In the genomic region with DNA sequence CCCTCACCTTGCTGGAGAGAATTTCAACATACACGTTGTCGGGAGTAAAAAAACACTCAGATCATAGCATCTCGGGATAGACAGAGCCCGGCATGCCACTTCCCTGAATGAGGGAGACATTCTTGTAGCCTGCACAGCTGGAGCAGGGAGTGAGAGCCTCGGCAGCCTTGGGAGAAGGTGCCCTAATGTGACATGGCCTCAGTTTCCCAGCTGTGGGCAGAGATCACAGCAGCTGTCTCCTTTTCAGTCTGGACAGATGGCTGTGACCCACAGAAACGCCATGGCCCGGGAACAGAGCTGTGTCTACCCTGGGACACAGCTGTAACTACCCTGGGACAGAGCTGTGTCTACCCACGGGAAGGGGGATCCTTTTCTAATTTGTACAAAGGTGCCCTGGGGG, we compare ENCODE assay signal across 1 cellular context.
TF ChIP-seq lines count a peak whose summit lies in the region.

No MANE protein-coding gene starts in this region.

TF ChIP-seq in HepG2, 621 proteins besides CTCF, POLR2A, EP300 and RAD21 (continued from another document):
- TF ChIP-seq, protein P1, sequence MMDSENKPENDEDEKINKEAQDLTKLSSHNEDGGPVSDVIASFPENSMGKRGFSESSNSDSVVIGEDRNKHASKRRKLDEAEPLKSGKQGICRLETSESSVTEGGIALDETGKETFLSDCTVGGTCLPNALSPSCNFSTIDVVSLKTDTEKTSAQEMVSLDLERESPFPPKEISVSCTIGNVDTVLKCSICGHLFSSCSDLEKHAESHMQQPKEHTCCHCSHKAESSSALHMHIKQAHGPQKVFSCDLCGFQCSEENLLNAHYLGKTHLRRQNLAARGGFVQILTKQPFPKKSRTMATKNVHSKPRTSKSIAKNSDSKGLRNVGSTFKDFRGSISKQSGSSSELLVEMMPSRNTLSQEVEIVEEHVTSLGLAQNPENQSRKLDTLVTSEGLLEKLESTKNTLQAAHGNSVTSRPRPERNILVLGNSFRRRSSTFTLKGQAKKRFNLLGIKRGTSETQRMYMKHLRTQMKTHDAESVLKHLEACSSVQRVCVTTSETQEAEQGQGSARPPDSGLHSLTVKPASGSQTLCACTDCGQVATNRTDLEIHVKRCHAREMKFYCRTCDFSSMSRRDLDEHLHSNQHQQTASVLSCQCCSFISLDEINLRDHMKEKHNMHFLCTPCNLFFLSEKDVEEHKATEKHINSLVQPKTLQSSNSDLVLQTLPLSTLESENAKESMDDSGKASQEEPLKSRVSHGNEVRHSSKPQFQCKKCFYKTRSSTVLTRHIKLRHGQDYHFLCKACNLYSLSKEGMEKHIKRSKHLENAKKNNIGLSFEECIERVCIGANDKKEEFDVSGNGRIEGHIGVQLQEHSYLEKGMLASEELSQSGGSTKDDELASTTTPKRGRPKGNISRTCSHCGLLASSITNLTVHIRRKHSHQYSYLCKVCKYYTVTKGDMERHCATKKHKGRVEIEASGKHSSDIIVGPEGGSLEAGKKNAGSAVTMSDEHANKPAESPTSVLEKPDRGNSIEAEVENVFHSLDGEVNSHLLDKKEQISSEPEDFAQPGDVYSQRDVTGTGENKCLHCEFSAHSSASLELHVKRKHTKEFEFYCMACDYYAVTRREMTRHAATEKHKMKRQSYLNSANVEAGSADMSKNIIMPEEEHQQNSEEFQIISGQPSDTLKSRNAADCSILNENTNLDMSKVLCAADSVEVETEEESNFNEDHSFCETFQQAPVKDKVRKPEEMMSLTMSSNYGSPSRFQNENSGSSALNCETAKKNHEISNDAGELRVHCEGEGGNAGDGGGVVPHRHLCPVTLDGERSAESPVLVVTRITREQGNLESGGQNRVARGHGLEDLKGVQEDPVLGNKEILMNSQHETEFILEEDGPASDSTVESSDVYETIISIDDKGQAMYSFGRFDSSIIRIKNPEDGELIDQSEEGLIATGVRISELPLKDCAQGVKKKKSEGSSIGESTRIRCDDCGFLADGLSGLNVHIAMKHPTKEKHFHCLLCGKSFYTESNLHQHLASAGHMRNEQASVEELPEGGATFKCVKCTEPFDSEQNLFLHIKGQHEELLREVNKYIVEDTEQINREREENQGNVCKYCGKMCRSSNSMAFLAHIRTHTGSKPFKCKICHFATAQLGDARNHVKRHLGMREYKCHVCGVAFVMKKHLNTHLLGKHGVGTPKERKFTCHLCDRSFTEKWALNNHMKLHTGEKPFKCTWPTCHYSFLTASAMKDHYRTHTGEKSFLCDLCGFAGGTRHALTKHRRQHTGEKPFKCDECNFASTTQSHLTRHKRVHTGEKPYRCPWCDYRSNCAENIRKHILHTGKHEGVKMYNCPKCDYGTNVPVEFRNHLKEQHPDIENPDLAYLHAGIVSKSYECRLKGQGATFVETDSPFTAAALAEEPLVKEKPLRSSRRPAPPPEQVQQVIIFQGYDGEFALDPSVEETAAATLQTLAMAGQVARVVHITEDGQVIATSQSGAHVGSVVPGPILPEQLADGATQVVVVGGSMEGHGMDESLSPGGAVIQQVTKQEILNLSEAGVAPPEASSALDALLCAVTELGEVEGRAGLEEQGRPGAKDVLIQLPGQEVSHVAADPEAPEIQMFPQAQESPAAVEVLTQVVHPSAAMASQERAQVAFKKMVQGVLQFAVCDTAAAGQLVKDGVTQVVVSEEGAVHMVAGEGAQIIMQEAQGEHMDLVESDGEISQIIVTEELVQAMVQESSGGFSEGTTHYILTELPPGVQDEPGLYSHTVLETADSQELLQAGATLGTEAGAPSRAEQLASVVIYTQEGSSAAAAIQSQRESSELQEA (CRISPR knock-in tag; IDR thresholded peaks at IDR 0.05; ENCODE audit: not compliant biosample characterization): peak; percentile 44
- TF ChIP-seq, protein P2, sequence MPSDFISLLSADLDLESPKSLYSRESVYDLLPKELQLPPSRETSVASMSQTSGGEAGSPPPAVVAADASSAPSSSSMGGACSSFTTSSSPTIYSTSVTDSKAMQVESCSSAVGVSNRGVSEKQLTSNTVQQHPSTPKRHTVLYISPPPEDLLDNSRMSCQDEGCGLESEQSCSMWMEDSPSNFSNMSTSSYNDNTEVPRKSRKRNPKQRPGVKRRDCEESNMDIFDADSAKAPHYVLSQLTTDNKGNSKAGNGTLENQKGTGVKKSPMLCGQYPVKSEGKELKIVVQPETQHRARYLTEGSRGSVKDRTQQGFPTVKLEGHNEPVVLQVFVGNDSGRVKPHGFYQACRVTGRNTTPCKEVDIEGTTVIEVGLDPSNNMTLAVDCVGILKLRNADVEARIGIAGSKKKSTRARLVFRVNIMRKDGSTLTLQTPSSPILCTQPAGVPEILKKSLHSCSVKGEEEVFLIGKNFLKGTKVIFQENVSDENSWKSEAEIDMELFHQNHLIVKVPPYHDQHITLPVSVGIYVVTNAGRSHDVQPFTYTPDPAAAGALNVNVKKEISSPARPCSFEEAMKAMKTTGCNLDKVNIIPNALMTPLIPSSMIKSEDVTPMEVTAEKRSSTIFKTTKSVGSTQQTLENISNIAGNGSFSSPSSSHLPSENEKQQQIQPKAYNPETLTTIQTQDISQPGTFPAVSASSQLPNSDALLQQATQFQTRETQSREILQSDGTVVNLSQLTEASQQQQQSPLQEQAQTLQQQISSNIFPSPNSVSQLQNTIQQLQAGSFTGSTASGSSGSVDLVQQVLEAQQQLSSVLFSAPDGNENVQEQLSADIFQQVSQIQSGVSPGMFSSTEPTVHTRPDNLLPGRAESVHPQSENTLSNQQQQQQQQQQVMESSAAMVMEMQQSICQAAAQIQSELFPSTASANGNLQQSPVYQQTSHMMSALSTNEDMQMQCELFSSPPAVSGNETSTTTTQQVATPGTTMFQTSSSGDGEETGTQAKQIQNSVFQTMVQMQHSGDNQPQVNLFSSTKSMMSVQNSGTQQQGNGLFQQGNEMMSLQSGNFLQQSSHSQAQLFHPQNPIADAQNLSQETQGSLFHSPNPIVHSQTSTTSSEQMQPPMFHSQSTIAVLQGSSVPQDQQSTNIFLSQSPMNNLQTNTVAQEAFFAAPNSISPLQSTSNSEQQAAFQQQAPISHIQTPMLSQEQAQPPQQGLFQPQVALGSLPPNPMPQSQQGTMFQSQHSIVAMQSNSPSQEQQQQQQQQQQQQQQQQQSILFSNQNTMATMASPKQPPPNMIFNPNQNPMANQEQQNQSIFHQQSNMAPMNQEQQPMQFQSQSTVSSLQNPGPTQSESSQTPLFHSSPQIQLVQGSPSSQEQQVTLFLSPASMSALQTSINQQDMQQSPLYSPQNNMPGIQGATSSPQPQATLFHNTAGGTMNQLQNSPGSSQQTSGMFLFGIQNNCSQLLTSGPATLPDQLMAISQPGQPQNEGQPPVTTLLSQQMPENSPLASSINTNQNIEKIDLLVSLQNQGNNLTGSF (CRISPR knock-in tag; IDR thresholded peaks at IDR 0.05): 0 out of 2 replicates have a peak, but pooled peaks have one; percentile 39
- TF ChIP-seq SSRP1 (CRISPR knock-in tag; IDR thresholded peaks at IDR 0.05) (no peak), ZNF878 (CRISPR knock-in tag; IDR thresholded peaks at IDR 0.05) (no peak), ZNF564 (CRISPR knock-in tag; IDR thresholded peaks at IDR 0.05) (no peak), ZNF792 (CRISPR knock-in tag; IDR thresholded peaks at IDR 0.05) (no peak), ZNF33B (CRISPR knock-in tag; IDR thresholded peaks at IDR 0.05) (0 out of 2 replicates have a peak, but pooled peaks have one; percentile 25), SOX5 (CRISPR knock-in tag; IDR thresholded peaks at IDR 0.05; ENCODE audit: borderline replicate concordance) (no peak), ZNF772 (CRISPR knock-in tag; IDR thresholded peaks at IDR 0.05) (0 out of 2 replicates have a peak, but pooled peaks have one; percentile 30), ZNF605 (CRISPR knock-in tag; IDR thresholded peaks at IDR 0.05) (no peak), ISL2 (CRISPR knock-in tag; IDR thresholded peaks at IDR 0.05) (no peak), CEBPB (IDR thresholded peaks at IDR 0.05; ENCODE audit: borderline replicate concordance, low read depth, low read length) (no peak), RFXANK (CRISPR knock-in tag; IDR thresholded peaks at IDR 0.05) (no peak), SKI (IDR thresholded peaks at IDR 0.05; ENCODE audit: partially characterized antibody) (no peak), PITX1 (CRISPR knock-in tag; IDR thresholded peaks at IDR 0.05) (no peak), CBFB (CRISPR knock-in tag; IDR thresholded peaks at IDR 0.05) (no peak), JUN (CRISPR knock-in tag; IDR thresholded peaks at IDR 0.05) (0 out of 2 replicates have a peak, but pooled peaks have one; percentile 28)
- TF ChIP-seq, protein P3, sequence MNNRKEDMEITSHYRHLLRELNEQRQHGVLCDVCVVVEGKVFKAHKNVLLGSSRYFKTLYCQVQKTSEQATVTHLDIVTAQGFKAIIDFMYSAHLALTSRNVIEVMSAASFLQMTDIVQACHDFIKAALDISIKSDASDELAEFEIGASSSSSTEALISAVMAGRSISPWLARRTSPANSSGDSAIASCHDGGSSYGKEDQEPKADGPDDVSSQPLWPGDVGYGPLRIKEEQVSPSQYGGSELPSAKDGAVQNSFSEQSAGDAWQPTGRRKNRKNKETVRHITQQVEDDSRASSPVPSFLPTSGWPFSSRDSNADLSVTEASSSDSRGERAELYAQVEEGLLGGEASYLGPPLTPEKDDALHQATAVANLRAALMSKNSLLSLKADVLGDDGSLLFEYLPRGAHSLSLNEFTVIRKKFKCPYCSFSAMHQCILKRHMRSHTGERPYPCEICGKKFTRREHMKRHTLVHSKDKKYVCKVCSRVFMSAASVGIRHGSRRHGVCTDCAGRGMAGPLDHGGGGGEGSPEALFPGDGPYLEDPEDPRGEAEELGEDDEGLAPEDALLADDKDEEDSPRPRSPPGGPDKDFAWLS (CRISPR knock-in tag; IDR thresholded peaks at IDR 0.05; ENCODE audit: borderline replicate concordance): no peak
- TF ChIP-seq, protein P4, sequence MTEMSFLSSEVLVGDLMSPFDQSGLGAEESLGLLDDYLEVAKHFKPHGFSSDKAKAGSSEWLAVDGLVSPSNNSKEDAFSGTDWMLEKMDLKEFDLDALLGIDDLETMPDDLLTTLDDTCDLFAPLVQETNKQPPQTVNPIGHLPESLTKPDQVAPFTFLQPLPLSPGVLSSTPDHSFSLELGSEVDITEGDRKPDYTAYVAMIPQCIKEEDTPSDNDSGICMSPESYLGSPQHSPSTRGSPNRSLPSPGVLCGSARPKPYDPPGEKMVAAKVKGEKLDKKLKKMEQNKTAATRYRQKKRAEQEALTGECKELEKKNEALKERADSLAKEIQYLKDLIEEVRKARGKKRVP (CRISPR knock-in tag; IDR thresholded peaks at IDR 0.05): no peak
- TF ChIP-seq, protein P5, sequence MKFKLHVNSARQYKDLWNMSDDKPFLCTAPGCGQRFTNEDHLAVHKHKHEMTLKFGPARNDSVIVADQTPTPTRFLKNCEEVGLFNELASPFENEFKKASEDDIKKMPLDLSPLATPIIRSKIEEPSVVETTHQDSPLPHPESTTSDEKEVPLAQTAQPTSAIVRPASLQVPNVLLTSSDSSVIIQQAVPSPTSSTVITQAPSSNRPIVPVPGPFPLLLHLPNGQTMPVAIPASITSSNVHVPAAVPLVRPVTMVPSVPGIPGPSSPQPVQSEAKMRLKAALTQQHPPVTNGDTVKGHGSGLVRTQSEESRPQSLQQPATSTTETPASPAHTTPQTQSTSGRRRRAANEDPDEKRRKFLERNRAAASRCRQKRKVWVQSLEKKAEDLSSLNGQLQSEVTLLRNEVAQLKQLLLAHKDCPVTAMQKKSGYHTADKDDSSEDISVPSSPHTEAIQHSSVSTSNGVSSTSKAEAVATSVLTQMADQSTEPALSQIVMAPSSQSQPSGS (CRISPR knock-in tag; IDR thresholded peaks at IDR 0.05): no peak
- TF ChIP-seq, protein P6, sequence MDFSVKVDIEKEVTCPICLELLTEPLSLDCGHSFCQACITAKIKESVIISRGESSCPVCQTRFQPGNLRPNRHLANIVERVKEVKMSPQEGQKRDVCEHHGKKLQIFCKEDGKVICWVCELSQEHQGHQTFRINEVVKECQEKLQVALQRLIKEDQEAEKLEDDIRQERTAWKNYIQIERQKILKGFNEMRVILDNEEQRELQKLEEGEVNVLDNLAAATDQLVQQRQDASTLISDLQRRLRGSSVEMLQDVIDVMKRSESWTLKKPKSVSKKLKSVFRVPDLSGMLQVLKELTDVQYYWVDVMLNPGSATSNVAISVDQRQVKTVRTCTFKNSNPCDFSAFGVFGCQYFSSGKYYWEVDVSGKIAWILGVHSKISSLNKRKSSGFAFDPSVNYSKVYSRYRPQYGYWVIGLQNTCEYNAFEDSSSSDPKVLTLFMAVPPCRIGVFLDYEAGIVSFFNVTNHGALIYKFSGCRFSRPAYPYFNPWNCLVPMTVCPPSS (IDR thresholded peaks at IDR 0.05): no peak
